In genomic region chr6:110815260-110816109, GRCh38 we compare ENCODE assay signal across 8 cellular contexts. TPM values are rescaled to one million over a fixed set of nuclear protein-coding genes. Genes with fewer than 3 reads are reported as not detected.
DNase-seq lines count a peak whose midpoint lies in the region; ATAC-seq and TF ChIP-seq lines count a peak whose summit lies in the region.

Gene CDK19 (minus strand): TSS chr6:110815469. CDS start chr6:110815136, 333 bp downstream.

- no peaks in the 10 kb centered on the region for H3K27me3 ChIP-seq in spleen (replicated peaks in 1 of 7)

- in situ Hi-C loops in GM18951 (cut with MboI; ENCODE audit: low sequenced_read_pairs, unreplicated experiment) = no loop called here

- TF ChIP-seq POLR2A in GM18951 (IDR thresholded peaks at IDR 0.05; ENCODE audit: extremely low read depth, insufficient read depth, insufficient read length) (peak; percentile 86), spleen (IDR thresholded peaks at IDR 0.05) (peak in 2 of 3 donors; percentile 88 to 92)

- H3K4me1 Mint-ChIP-seq in activated B cell treated with CpG ODN at 0.5 μM for 24 hours = peaks cover 44% of the 10 kb centered on the region

- WGBS in spleen, 5 donors = 0% methylated on average over 37 to 59 of the region's 59 CpGs

- no peaks in the 10 kb centered on the region for H3K9me3 ChIP-seq in spleen

- peaks cover 15 to 52% (median 36%) of the 10 kb centered on the region in 6 donors for H3K4me1 ChIP-seq in spleen

- H3K27me3 Mint-ChIP-seq in activated B cell treated with CpG ODN at 0.5 μM for 24 hours = no peaks in the 10 kb centered on the region

- DNase-seq in AG08395 (ENCODE audit: low spot score) (peak; percentile 95), NCI-H345 (lab: John Stamatoyannopoulos, UW) (peak; percentile 99), activated B cell treated with CpG ODN at 0.5 μM for 24 hours (peak; percentile 96), inferior parietal cortex (ENCODE audit: extremely low spot score) (peak; percentile 97), spleen (peak; percentile 100)
- peak; percentile 99 for DNase-seq in central memory CD4-positive, alpha-beta T cell

- CTCF ChIA-PET in activated B cell treated with CpG ODN at 0.5 μM for 24 hours (lab: Charles Lee) = interaction anchor here (0.7 to 2.0 kb wide), 7 partner anchors 16 to 133 kb away, joined by 3 to 13 read pairs (median 5); partner anchors contain the start of gene AMD1

- peaks cover 11% of the 10 kb centered on the region for H3K36me3 Mint-ChIP-seq in activated B cell treated with CpG ODN at 0.5 μM for 24 hours (ENCODE audit: low read depth)

- H3K27ac ChIP-seq in spleen = peak within 1 kb of the TSS; percentile 92 to 99 (median 98)

- peak; percentile 73 for ATAC-seq in HG03196 (IDR thresholded peaks at IDR 0.05; ENCODE audit: unreplicated experiment)
- ATAC-seq in activated B cell treated with CpG ODN at 0.5 μM for 24 hours (ENCODE audit: low read depth) = peak; percentile 79

- peak within 1 kb of the TSS; percentile 96 for H3K4me3 Mint-ChIP-seq in activated B cell treated with CpG ODN at 0.5 μM for 24 hours

- TF ChIP-seq CTCF in activated B cell treated with CpG ODN at 0.5 μM for 24 hours (IDR thresholded peaks at IDR 0.05) = no peak
- peak in 3 of 11 experiments; percentile 7 to 30 (median 23) for TF ChIP-seq CTCF in spleen (IDR thresholded peaks at IDR 0.05 in 8 of 11, conservative IDR thresholded peaks at IDR 0.05 in 3 of 11)

- intact Hi-C loops in activated B cell treated with CpG ODN at 0.5 μM for 24 hours (cut with micrococcal nuclease) (loop anchor here (1.0 to 10.0 kb wide), 15 partner anchors 9 to 1720 kb away; partner anchors contain the start of genes AMD1, CDC40, CEP57L1 and FAM229B), spleen (cut with DNase I; ENCODE audit: low total_unique reads) (loop anchor here (10.0 kb wide), 2 partner anchors 131 to 139 kb away; partner anchors contain the start of gene GTF3C6)

- no peaks in the 10 kb centered on the region for H3K9me3 Mint-ChIP-seq in activated B cell treated with CpG ODN at 0.5 μM for 24 hours

- peak within 1 kb of the TSS; percentile 96 for H3K27ac Mint-ChIP-seq in activated B cell treated with CpG ODN at 0.5 μM for 24 hours

- POLR2A ChIA-PET in activated B cell treated with CpG ODN at 0.5 μM for 24 hours (lab: Charles Lee) = interaction anchor here (0.5 to 14.5 kb wide), 39 partner anchors 9 to 1433 kb away, joined by 3 to 530 read pairs (median 6); partner anchors contain the start of genes AMD1, CD164, GTF3C6 and REV3L

- peak within 1 kb of the TSS; percentile 72 to 95 (median 84) for H3K4me3 ChIP-seq in spleen

- H3K36me3 ChIP-seq in spleen = no peaks in the 10 kb centered on the region

RNA-seq across cellular contexts. Expression of gene CDK19, which starts in this region (rescaled TPM):
- total RNA-seq in activated B cell treated with CpG ODN at 0.5 μM for 24 hours = 27.2 and 31.1 TPM in 2 replicates
- total RNA-seq in spleen = 10 to 100 TPM; 19.0 to 29.8 (median 24.2) TPM
- polyA plus RNA-seq in spleen = 1 to 10 TPM; 7.9 to 9.3 (median 8.4) TPM

Comparison
In these comparisons a context has a peak if more than half of its experiments do, and no peak if none do; other contexts are left out.
1. Peak in every context shown above with its lines: DNase-seq, ATAC-seq, H3K4me3 ChIP-seq and H3K27ac ChIP-seq.